ENCODE assay signal across 8 cellular contexts in genomic region chr14:102235275-102235897, GRCh38.
DNase-seq lines count a peak whose midpoint lies in the region; ATAC-seq and TF ChIP-seq lines count a peak whose summit lies in the region.

No MANE protein-coding gene starts in this region.

- DNase-seq in GM12865 (ENCODE audit: low read depth) (peak; percentile 82), HK-2 (ENCODE audit: unreplicated experiment) (peak; percentile 45), NOMO-1 treated with DMSO at 0.1 percent for 48 hours (lab: John Stamatoyannopoulos, UW; ENCODE audit: unreplicated experiment) (peak; percentile 81), activated T-cell treated with anti-CD3 and anti-CD28 coated beads for 24 hours (ENCODE audit: low read depth) (peak; percentile 68), esophagus muscularis mucosa (ENCODE audit: extremely low spot score) (no peak), DMS79 treated with DMSO at 0.1 percent for 48 hours (lab: John Stamatoyannopoulos, UW) (no peak)
- DNase-seq in naive thymus-derived CD8-positive, alpha-beta T cell, result peak; percentile 47 to 87 (median 68)
- peak; percentile 50 to 51 for DNase-seq in stimulated activated CD8-positive, alpha-beta memory T cell treated with anti-CD3 and anti-CD28 coated beads, Interleukin-7, amount 100 ng/mL, for 4 hours (ENCODE audit: low read depth in 2 of 2)

- TF ChIP-seq EP300 in esophagus muscularis mucosa (IDR thresholded peaks at IDR 0.05), result no peak

- TF ChIP-seq CTCF in GM12865 (IDR thresholded peaks at IDR 0.05; ENCODE audit: insufficient read depth, low read depth, low read length, missing control alignments) (peak; percentile 86), esophagus muscularis mucosa (IDR thresholded peaks at IDR 0.05) (peak; percentile 81 to 89 (median 87))

- no peaks in the 10 kb centered on the region for H3K4me1 Mint-ChIP-seq in naive thymus-derived CD8-positive, alpha-beta T cell

- WGBS in esophagus muscularis mucosa, result 43% methylated on average over 19 of the region's 19 CpGs

- H3K27ac Mint-ChIP-seq in naive thymus-derived CD8-positive, alpha-beta T cell, result no peak overlapping the region

- H3K27me3 ChIP-seq in esophagus muscularis mucosa, result no peaks in the 10 kb centered on the region

- POLR2A ChIA-PET in naive thymus-derived CD8-positive, alpha-beta T cell (lab: Charles Lee), result no interaction called here

- TF ChIP-seq POLR2A in esophagus muscularis mucosa (IDR thresholded peaks at IDR 0.05; ENCODE audit: low read depth), result no peak

- no peaks in the 10 kb centered on the region for H3K9me3 ChIP-seq in esophagus muscularis mucosa

- no peaks in the 10 kb centered on the region for H3K36me3 Mint-ChIP-seq in naive thymus-derived CD8-positive, alpha-beta T cell

- H3K27ac ChIP-seq in esophagus muscularis mucosa (replicated peaks in 1 of 4), result peak overlapping the region in 2 of 4 donors; percentile 33 to 39

- peaks cover 4 to 32% (median 28%) of the 10 kb centered on the region in 4 donors for H3K36me3 ChIP-seq in esophagus muscularis mucosa

- H3K9me3 Mint-ChIP-seq in naive thymus-derived CD8-positive, alpha-beta T cell, result no peaks in the 10 kb centered on the region

- peaks cover 0 to 3% (median 0%) of the 10 kb centered on the region in 5 donors for H3K27me3 Mint-ChIP-seq in naive thymus-derived CD8-positive, alpha-beta T cell

- no peak overlapping the region for H3K4me3 Mint-ChIP-seq in naive thymus-derived CD8-positive, alpha-beta T cell

- H3K4me3 ChIP-seq in GM12865 (ENCODE audit: low read depth, low read length) (no peak overlapping the region), esophagus muscularis mucosa (peak overlapping the region; percentile 27 to 41 (median 30))

- intact Hi-C loops in esophagus muscularis mucosa (cut with DNase I), result loop anchor here (2.0 to 5.0 kb wide), 2 partner anchors 79 to 287 kb away; no protein-coding TSS in a partner anchor

- H3K4me1 ChIP-seq in esophagus muscularis mucosa, result peaks cover 8 to 16% (median 10%) of the 10 kb centered on the region in 4 donors

- ATAC-seq in naive thymus-derived CD8-positive, alpha-beta T cell, result peak; percentile 99 to 100

Comparison
In these comparisons a context has a peak if more than half of its experiments do, and no peak if none do; other contexts are left out.
1. DNase-seq: peak in GM12865 (single experiment), HK-2 (single experiment), NOMO-1 treated with DMSO at 0.1 percent for 48 hours (single experiment), activated T-cell treated with anti-CD3 and anti-CD28 coated beads for 24 hours (single experiment), naive thymus-derived CD8-positive, alpha-beta T cell (10 of 10) and stimulated activated CD8-positive, alpha-beta memory T cell treated with anti-CD3 and anti-CD28 coated beads, Interleukin-7, amount 100 ng/mL, for 4 hours (2 of 2); none in esophagus muscularis mucosa (single experiment) and DMS79 treated with DMSO at 0.1 percent for 48 hours (single experiment).